26 cellular contexts compared by ENCODE assay signal in genomic region chr2:498493-499178, GRCh38.
"Had no signal": no experiment of that assay in that cellular context is flagged by ENCODE, and none has a peak within 500 bp of the region (broad histone marks: within the 10 kb centered on the region; RNA-seq: fewer than 3 reads in every experiment).

No MANE protein-coding gene starts in this region.

- ATAC-seq: activated CD8-positive, alpha-beta T cell treated with anti-CD3 and anti-CD28 coated beads for 36 hours; body of pancreas; PC-3; Right ventricle myocardium inferior had no signal

- H3K27ac ChIP-seq: adrenal gland, body of pancreas, breast epithelium, KMS-11, RWPE1 had no signal

- H3K4me3 Mint-ChIP-seq: activated CD4-positive, alpha-beta T cell treated with anti-CD3 and anti-CD28 coated beads, Interleukin-2, amount 10 ng/mL, durations not matched to agents 24 days and 14 days; activated CD8-positive, alpha-beta T cell treated with anti-CD3 and anti-CD28 coated beads for 36 hours; activated naive CD4-positive, alpha-beta T cell treated with anti-CD3 and anti-CD28 coated beads, Interleukin-2, amount 50 U/mL, for 24 hours had no signal

- H3K27ac Mint-ChIP-seq: activated CD4-positive, alpha-beta T cell treated with anti-CD3 and anti-CD28 coated beads, Interleukin-2, amount 10 ng/mL, durations not matched to agents 24 days and 14 days; activated CD8-positive, alpha-beta T cell treated with anti-CD3 and anti-CD28 coated beads for 36 hours; activated naive CD4-positive, alpha-beta T cell treated with anti-CD3 and anti-CD28 coated beads, Interleukin-2, amount 50 U/mL, for 24 hours; activated T-helper 2 cell treated with anti-CD3 and anti-CD28 coated beads, Interferon-gamma antibody, Interleukin-2, Interleukin-4, amounts not matched to agents 10 μg/mL and 5 μg/mL and 100 μg/mL, durations not matched to agents 14 hours and 24 hours and 36 hours had no signal

- H3K9me3 ChIP-seq: adrenal gland, body of pancreas, breast epithelium had no signal

- H3K4me1 ChIP-seq: adrenal gland, body of pancreas, breast epithelium had no signal

- H3K36me3 ChIP-seq: adrenal gland, breast epithelium had no signal

- H3K36me3 Mint-ChIP-seq: activated naive CD4-positive, alpha-beta T cell treated with anti-CD3 and anti-CD28 coated beads, Interleukin-2, amount 50 U/mL, for 24 hours had no signal

- H3K27me3 ChIP-seq: adrenal gland, body of pancreas, breast epithelium had no signal

- DNase-seq: activated CD4-positive, alpha-beta T cell treated with anti-CD3 and anti-CD28 coated beads, Interleukin-2, amount 10 ng/mL, durations not matched to agents 24 days and 14 days; activated CD4-positive, alpha-beta T cell treated with anti-CD3 and anti-CD28 coated beads, Interleukin-2, amount 50 U/mL, for 4 hours; activated CD8-positive, alpha-beta T cell treated with anti-CD3 and anti-CD28 coated beads for 36 hours; activated gamma-delta T cell; activated naive CD4-positive, alpha-beta T cell treated with Interleukin-2 at 50 U/mL for 16 hours; activated T-cell treated with anti-CD3 and anti-CD28 coated beads, Interleukin-2, amount 50 U/mL, for 1 hour; adrenal gland; body of pancreas; caudate nucleus; cerebellar nuclear complex; NCI-H1105 treated with DMSO at 0.1 percent for 48 hours; NCI-H1436; NCI-H1694; NCI-H1930; NCI-H2081 treated with DMSO at 0.1 percent for 48 hours; NCI-H345; NCI-H524 treated with DMSO at 0.1 percent for 48 hours; PC-3; SIG-M5; T1000 had no signal

- H3K27me3 Mint-ChIP-seq: activated CD4-positive, alpha-beta T cell treated with anti-CD3 and anti-CD28 coated beads, Interleukin-2, amount 10 ng/mL, durations not matched to agents 24 days and 14 days had no signal

- H3K4me3 ChIP-seq: adrenal gland, body of pancreas, breast epithelium had no signal

- H3K9me3 Mint-ChIP-seq: activated CD4-positive, alpha-beta T cell treated with anti-CD3 and anti-CD28 coated beads, Interleukin-2, amount 10 ng/mL, durations not matched to agents 24 days and 14 days; activated CD8-positive, alpha-beta T cell treated with anti-CD3 and anti-CD28 coated beads for 36 hours; activated naive CD4-positive, alpha-beta T cell treated with anti-CD3 and anti-CD28 coated beads, Interleukin-2, amount 50 U/mL, for 24 hours; activated T-helper 2 cell treated with anti-CD3 and anti-CD28 coated beads, Interferon-gamma antibody, Interleukin-2, Interleukin-4, amounts not matched to agents 10 μg/mL and 5 μg/mL and 100 μg/mL, durations not matched to agents 14 hours and 24 hours and 36 hours had no signal

- H3K4me2 ChIP-seq: KMS-11 had no signal

- H3K9ac ChIP-seq: KMS-11 had no signal

- H3K4me1 Mint-ChIP-seq: activated CD4-positive, alpha-beta T cell treated with anti-CD3 and anti-CD28 coated beads, Interleukin-2, amount 10 ng/mL, durations not matched to agents 24 days and 14 days; activated naive CD4-positive, alpha-beta T cell treated with anti-CD3 and anti-CD28 coated beads, Interleukin-2, amount 50 U/mL, for 24 hours had no signal
